Comparison of ENCODE assay signal across 8 cellular contexts in genomic region chr1:11934295-11935039, GRCh38. TPM values are rescaled to one million over a fixed set of nuclear protein-coding genes. Genes with fewer than 3 reads are reported as not detected.
DNase-seq lines count a peak whose midpoint lies in the region; ATAC-seq and TF ChIP-seq lines count a peak whose summit lies in the region.

Gene PLOD1, plus strand, starts transcription at chr1:11934717. Its CDS starts 63 bp downstream, at chr1:11934780.

- H3K36me3 Mint-ChIP-seq in T-helper 17 cell (ENCODE audit: low read depth): no peaks in the 10 kb centered on the region

- peaks cover 51% of the 10 kb centered on the region for H3K4me1 ChIP-seq in psoas muscle

- peak within 1 kb of the TSS; percentile 83 for H3K4me3 ChIP-seq in GM12865 (ENCODE audit: low read depth, low read length)
- peak within 1 kb of the TSS; percentile 81 for H3K4me3 ChIP-seq in psoas muscle

- H3K27me3 Mint-ChIP-seq in T-helper 17 cell: no peaks in the 10 kb centered on the region

- no peaks in the 10 kb centered on the region for H3K27me3 ChIP-seq in psoas muscle (ENCODE audit: insufficient read depth in 3 of 3, low read length in 2 of 3)

- ATAC-seq in HG02642 (IDR thresholded peaks at IDR 0.05; ENCODE audit: poor library complexity, unreplicated experiment) (peak; percentile 87), T-helper 17 cell (peak; percentile 100), left ventricle myocardium superior (peak; percentile 89), psoas muscle (peak; percentile 74 to 82 (median 76))

- intact Hi-C loops in left ventricle myocardium superior (cut with micrococcal nuclease): no loop called here
- intact Hi-C loops in psoas muscle (cut with DNase I): loop anchor here in 1 of 2 donors (5.0 kb wide), 1 partner anchor 33 kb away; no protein-coding TSS in a partner anchor

- DNase-seq in GM12865 (ENCODE audit: low read depth): peak; percentile 93
- peak; percentile 73 for DNase-seq in NCI-H1105 treated with DMSO at 0.1 percent for 48 hours (lab: John Stamatoyannopoulos, UW)
- peak; percentile 63 to 85 (median 81) for DNase-seq in T-helper 17 cell
- peak; percentile 66 for DNase-seq in amniotic stem cell (lab: John Stamatoyannopoulos, UW)
- DNase-seq in left ventricle myocardium superior: peak; percentile 94
- peak; percentile 87 to 92 for DNase-seq in psoas muscle
- peak; percentile 92 for DNase-seq in ureter (ENCODE audit: low spot score)

- no peak for TF ChIP-seq CTCF in GM12865 (IDR thresholded peaks at IDR 0.05; ENCODE audit: insufficient read depth, low read depth, low read length, missing control alignments)
- TF ChIP-seq CTCF in psoas muscle (IDR thresholded peaks at IDR 0.05): no peak

- 1 to 5% (median 2%) methylated on average over 34 to 54 of the region's 54 CpGs for WGBS in psoas muscle, 3 donors

- peaks cover 3% of the 10 kb centered on the region for H3K4me1 Mint-ChIP-seq in T-helper 17 cell

- no peak within 1 kb of the TSS for H3K27ac Mint-ChIP-seq in T-helper 17 cell

- no peaks in the 10 kb centered on the region for H3K9me3 ChIP-seq in T-helper 17 cell (ENCODE audit: control insufficient read depth, low read length, poor library complexity, severe bottlenecking)
- H3K9me3 ChIP-seq in psoas muscle: no peaks in the 10 kb centered on the region

- peak within 1 kb of the TSS; percentile 83 for H3K27ac ChIP-seq in psoas muscle

- H3K36me3 ChIP-seq in psoas muscle (ENCODE audit: insufficient read depth in 1 of 2, low read depth in 1 of 2): peaks cover 0 to 6% of the 10 kb centered on the region in 2 donors

- peak within 1 kb of the TSS; percentile 83 for H3K4me3 Mint-ChIP-seq in T-helper 17 cell

RNA-seq across cellular contexts. Expression of gene PLOD1, which starts in this region (rescaled TPM):
- total RNA-seq in T-helper 17 cell (1 to 10 TPM; 2.8 to 3.0 TPM), left ventricle myocardium superior (64.4 TPM), psoas muscle (10 to 100 TPM; 25.1 to 52.3 (median 35.7) TPM), ureter (54.5 TPM)
- polyA plus RNA-seq in psoas muscle: 10 to 100 TPM; 33.5 to 48.6 (median 39.1) TPM

Comparison
In these comparisons a context has a peak if more than half of its experiments do, and no peak if none do; other contexts are left out.
1. Peak in every context shown above with its lines: DNase-seq, ATAC-seq, H3K4me3 ChIP-seq and H3K27ac ChIP-seq.
2. RNA of gene PLOD1 (total RNA-seq): 64.4 TPM in left ventricle myocardium superior (single experiment), 54.5 TPM in ureter (single experiment) and 25.1 to 52.3 TPM in psoas muscle; 2.8 to 3.0 TPM in T-helper 17 cell; every median in the first group is over 4 times any median in the second.